Comparison of ENCODE assay signal across 20 cellular contexts in genomic region chr11:58134151-58134550, GRCh38. TPM values are rescaled to one million over a fixed set of nuclear protein-coding genes. Genes with fewer than 3 reads are reported as not detected.
DNase-seq lines count a peak whose midpoint lies in the region; ATAC-seq, FAIRE-seq and TF ChIP-seq lines count a peak whose summit lies in the region.
"Had no signal": no experiment of that assay in that cellular context is flagged by ENCODE, and none has a peak within 500 bp of the region (broad histone marks: within the 10 kb centered on the region; RNA-seq: fewer than 3 reads in every experiment).

No MANE protein-coding gene starts in this region.

- peaks cover 4% of the 10 kb centered on the region for H3K4me1 ChIP-seq in foreskin keratinocyte
- H3K4me1 ChIP-seq in small intestine (ENCODE audit: control insufficient read depth in 2 of 2, insufficient read depth in 1 of 2, low read depth in 1 of 2, low read length in 1 of 2): no peaks in the 10 kb centered on the region
- no peaks in the 10 kb centered on the region for H3K4me1 ChIP-seq in aorta (ENCODE audit: control insufficient read depth in 1 of 2, insufficient read depth in 2 of 2, low read length in 2 of 2)
- H3K4me1 ChIP-seq: HAP-1 had no signal

- H3K27ac ChIP-seq in foreskin keratinocyte (no peak overlapping the region), small intestine (ENCODE audit: low read depth in 1 of 2, low read length in 1 of 2) (no peak overlapping the region), aorta (ENCODE audit: low read depth in 1 of 2, low read length in 2 of 2) (no peak overlapping the region)
- H3K27ac ChIP-seq: KMS-11 had no signal

- H3K36me3 ChIP-seq in small intestine (ENCODE audit: control insufficient read depth in 2 of 2, insufficient read depth in 2 of 2, low read length in 2 of 2): no peaks in the 10 kb centered on the region
- H3K36me3 ChIP-seq in aorta (ENCODE audit: control insufficient read depth in 1 of 2, insufficient read depth in 2 of 2, low read length in 1 of 2): no peaks in the 10 kb centered on the region
- H3K36me3 ChIP-seq: HAP-1 had no signal

- H3K9me3 ChIP-seq in small intestine (ENCODE audit: control insufficient read depth, low read depth): no peaks in the 10 kb centered on the region
- H3K9me3 ChIP-seq in aorta (ENCODE audit: control insufficient read depth, low read length): peaks cover 2% of the 10 kb centered on the region
- H3K9me3 ChIP-seq: HAP-1 had no signal

- peak; percentile 14 for ATAC-seq in foreskin keratinocyte
- no peak for ATAC-seq in HG03442 (IDR thresholded peaks at IDR 0.05; ENCODE audit: unreplicated experiment)
- ATAC-seq in aorta (ENCODE audit: low FRiP score): no peak
- ATAC-seq in HG03378 (IDR thresholded peaks at IDR 0.05; ENCODE audit: unreplicated experiment): no peak

- TF ChIP-seq CTCF in foreskin keratinocyte (conservative IDR thresholded peaks at IDR 0.05): no peak

- no peak overlapping the region for H3K4me3 ChIP-seq in small intestine (ENCODE audit: low read depth in 1 of 2, low read length in 2 of 2)
- H3K4me3 ChIP-seq in aorta (ENCODE audit: low read length in 2 of 2): no peak overlapping the region
- H3K4me3 ChIP-seq: HAP-1 had no signal

- intact Hi-C loops in aorta (cut with DNase I): no loop called here

- H3K27me3 ChIP-seq in foreskin keratinocyte (no peaks in the 10 kb centered on the region), small intestine (ENCODE audit: control insufficient read depth in 2 of 2, insufficient read depth in 2 of 2, low read length in 2 of 2) (peaks cover 0 to 2% of the 10 kb centered on the region in 2 donors), aorta (ENCODE audit: control insufficient read depth in 1 of 2, insufficient read depth in 2 of 2, low read length in 1 of 2) (peaks cover 0 to 1% of the 10 kb centered on the region in 2 donors)

- no peak for FAIRE-seq in small intestine (lab: Jason Lieb, UNC)
- FAIRE-seq: A204.1, GM12892 had no signal

- WGBS in small intestine, 3 donors: 84 to 95% (median 85%) methylated on average over 1 of the region's 1 CpG
- WGBS in aorta, 2 donors: 82 to 92% methylated on average over 1 of the region's 1 CpG

- DNase-seq in EH (ENCODE audit: low read depth) (peak; percentile 6), HT-29 (ENCODE audit: low spot score) (peak; percentile 5), foreskin keratinocyte (peak in 1 of 2 donors; percentile 2), small intestine (peak; percentile 32), aorta (no peak)
- DNase-seq: CD4-positive, alpha-beta memory T cell; DMS153; EL; NCI-H1417; NCI-H187; NCI-H2227 treated with DMSO at 0.1 percent for 48 hours; NCI-H510A treated with DMSO at 0.1 percent for 48 hours had no signal

RNA-seq across cellular contexts. Expression of gene OR9I1, which starts 8.8 kb away (rescaled TPM):
- total RNA-seq in HT-29 (2014; rRNA removed; shearing (Covaris generic)): not detected in 2 replicates
- not detected in 2 replicates for total RNA-seq in foreskin keratinocyte
- polyA plus RNA-seq in foreskin keratinocyte: not detected in 2 replicates
- polyA plus RNA-seq in small intestine: not detected
- not detected for total RNA-seq in aorta
- not detected for polyA plus RNA-seq in aorta
- total RNA-seq: CD4-positive, alpha-beta memory T cell; M059J had no signal
- polyA plus RNA-seq: BJ; CD4-positive, alpha-beta memory T cell had no signal

RNA-seq across cellular contexts. Expression of gene OR9Q2, which starts 54.7 kb away (rescaled TPM):
- not detected in 2 replicates for total RNA-seq in HT-29 (2014; rRNA removed; shearing (Covaris generic))
- total RNA-seq in foreskin keratinocyte (not detected in 2 replicates), aorta (not detected)
- polyA plus RNA-seq in foreskin keratinocyte (not detected in 2 replicates), small intestine (not detected), aorta (not detected)
- total RNA-seq: CD4-positive, alpha-beta memory T cell; M059J had no signal
- polyA plus RNA-seq: BJ; CD4-positive, alpha-beta memory T cell had no signal

Comparison
In these comparisons a context has a peak if more than half of its experiments do, and no peak if none do; other contexts are left out.
1. DNase-seq: peak in EH (single experiment), HT-29 (single experiment) and small intestine (single experiment); none in aorta (0 of 2).